9 cellular contexts compared by ENCODE assay signal in genomic region chr20:63846128-63846771, GRCh38. TPM values are rescaled to one million over a fixed set of nuclear protein-coding genes. Genes with fewer than 3 reads are reported as not detected.
DNase-seq lines count a peak whose midpoint lies in the region; ATAC-seq and TF ChIP-seq lines count a peak whose summit lies in the region.
"Had no signal": no experiment of that assay in that cellular context is flagged by ENCODE, and none has a peak within 500 bp of the region (broad histone marks: within the 10 kb centered on the region; RNA-seq: fewer than 3 reads in every experiment).

No MANE protein-coding gene starts in this region.

- no peak overlapping the region for H3K4me2 ChIP-seq in IMR-90 (ENCODE audit: low read depth, low read length)

- in situ Hi-C loops in IMR-90 (cut with MboI; ENCODE audit: low sequenced_read_pairs): no loop called here

- no peak overlapping the region for H2BK5ac ChIP-seq in IMR-90 (ENCODE audit: low read depth, low read length, poor library complexity, severe bottlenecking)

- dilution Hi-C loops in IMR-90 (cut with HindIII; ENCODE audit: low sequenced_read_pairs, unreplicated experiment): no loop called here

- peak overlapping the region; percentile 15; the same call in 1 of the 2 replicates for H2AK5ac ChIP-seq in IMR-90 (ENCODE audit: low read depth, low read length)

- H4K91ac ChIP-seq in IMR-90 (ENCODE audit: insufficient read depth, low read depth, low read length): no peak overlapping the region

- no peak overlapping the region for H3K56ac ChIP-seq in IMR-90 (ENCODE audit: extremely low read depth, insufficient read depth, low read length)

- BruUV-seq in IMR-90 (replicated peaks; lab: Mats Ljungman, UMichigan): no TSS peak

- 0 out of 2 replicates have a peak overlapping the region, but pooled peaks have one; percentile 40 for H2BK120ac ChIP-seq in IMR-90 (ENCODE audit: low read depth, low read length)

- H4K5ac ChIP-seq in IMR-90 (ENCODE audit: low read depth, low read length): peak overlapping the region; percentile 30; the same call in 1 of the 2 replicates

- CTCF ChIA-PET in IMR-90 (lab: Yijun Ruan, JAX): no interaction called here

- TF ChIP-seq POLR2A in IMR-90 (IDR thresholded peaks at IDR 0.05; ENCODE audit: low read depth, low read length): no peak

- TF ChIP-seq RAD21 in IMR-90 (IDR thresholded peaks at IDR 0.05; ENCODE audit: low read length): no peak

- intact Hi-C loops in IMR-90 (cut with micrococcal nuclease) (no loop called here), mucosa of descending colon (cut with DNase I, micrococcal nuclease) (no loop called here)

- 0 out of 2 replicates have a peak, but pooled peaks cover 5% of the 10 kb centered on the region for H3K9me1 ChIP-seq in IMR-90 (ENCODE audit: insufficient read depth, low read length)

- no peaks in the 10 kb centered on the region for H4K20me1 ChIP-seq in IMR-90 (ENCODE audit: insufficient read depth, low read length)

- no peak overlapping the region for H2BK20ac ChIP-seq in IMR-90 (ENCODE audit: low read depth, low read length)

- H2AK9ac ChIP-seq in IMR-90 (replicated peaks; ENCODE audit: low read depth, low read length, poor library complexity): peak overlapping the region; percentile 91

- H2BK15ac ChIP-seq in IMR-90 (ENCODE audit: low read depth, low read length): no peak overlapping the region

- H3K18ac ChIP-seq in IMR-90 (ENCODE audit: low read depth, low read length): no peak overlapping the region

- H3K14ac ChIP-seq in IMR-90 (replicated peaks; ENCODE audit: low read depth, low read length): peak overlapping the region; percentile 21; the same call in 1 of the 2 replicates

- peak; percentile 81 for ATAC-seq in IMR-90 (ENCODE audit: low read depth)
- peak; percentile 11 for ATAC-seq in mucosa of descending colon

- H3K23ac ChIP-seq in IMR-90 (ENCODE audit: low read depth, low read length): no peak overlapping the region

- H3K4me1 ChIP-seq in BE2C: peaks cover 11% of the 10 kb centered on the region
- H3K4me1 ChIP-seq in IMR-90 (ENCODE audit: control insufficient read depth, insufficient read depth, low read length): peaks cover 8% of the 10 kb centered on the region
- peaks cover 0 to 6% of the 10 kb centered on the region in 2 donors for H3K4me1 ChIP-seq in duodenal mucosa (ENCODE audit: control insufficient read depth in 1 of 2, insufficient read depth in 2 of 2, low read length in 2 of 2)
- H3K4me1 ChIP-seq in mucosa of descending colon (ENCODE audit: low read depth): no peaks in the 10 kb centered on the region

- POLR2A ChIA-PET in IMR-90 (lab: Charles Lee; ENCODE audit: unreplicated experiment): no interaction called here

- H3K36me3 ChIP-seq in BE2C (no peaks in the 10 kb centered on the region), IMR-90 (ENCODE audit: control insufficient read depth, insufficient read depth, low read length) (no peaks in the 10 kb centered on the region), duodenal mucosa (ENCODE audit: control insufficient read depth in 1 of 2, insufficient read depth in 2 of 2, low read length in 2 of 2) (no peaks in the 10 kb centered on the region), mucosa of descending colon (ENCODE audit: low read depth) (no peaks in the 10 kb centered on the region)

- H3K4ac ChIP-seq in IMR-90 (ENCODE audit: low read depth, low read length): peak overlapping the region; percentile 35

- peak overlapping the region; percentile 38 for H3K4me3 ChIP-seq in BE2C (ENCODE audit: low read depth, low read length)
- no peak overlapping the region for H3K4me3 ChIP-seq in IMR-90 (ENCODE audit: insufficient read depth, low read depth, low read length)
- H3K4me3 ChIP-seq in duodenal mucosa (ENCODE audit: low read depth in 1 of 2, low read length in 2 of 2): no peak overlapping the region
- no peak overlapping the region for H3K4me3 ChIP-seq in mucosa of descending colon

- H3K27me3 ChIP-seq in BE2C: no peaks in the 10 kb centered on the region
- peaks cover 6% of the 10 kb centered on the region for H3K27me3 ChIP-seq in IMR-90 (ENCODE audit: control insufficient read depth, insufficient read depth, low read length)
- H3K27me3 ChIP-seq in duodenal mucosa (ENCODE audit: control insufficient read depth in 1 of 2, insufficient read depth in 2 of 2, low read length in 2 of 2): peaks cover 27 to 32% of the 10 kb centered on the region in 2 donors

- H3K27ac ChIP-seq in IMR-90 (ENCODE audit: insufficient read depth, low read length): no peak overlapping the region
- peak overlapping the region; percentile 20 for H3K27ac ChIP-seq in duodenal mucosa (ENCODE audit: low read depth, low read length)
- H3K27ac ChIP-seq: epithelial cell of prostate had no signal

- H2AFZ ChIP-seq in IMR-90 (replicated peaks; ENCODE audit: low read length, poor library complexity): peak overlapping the region; percentile 91

- 18% methylated on average over 8 of the region's 24 CpGs; no CpG with 5 or more reads in 1 of the 2 experiments for WGBS in IMR-90 (ENCODE audit: extremely low coverage in 2 of 2, insufficient read length in 1 of 2), 2 experiments

- no peaks in the 10 kb centered on the region for H3K9me3 ChIP-seq in BE2C
- H3K9me3 ChIP-seq in IMR-90 (ENCODE audit: control insufficient read depth, insufficient read depth, low read length): no peaks in the 10 kb centered on the region
- H3K9me3 ChIP-seq in duodenal mucosa (ENCODE audit: control insufficient read depth in 1 of 2, low read length in 2 of 2): peaks cover 0 to 2% of the 10 kb centered on the region in 2 donors
- H3K9me3 ChIP-seq in mucosa of descending colon: no peaks in the 10 kb centered on the region

- H4K8ac ChIP-seq in IMR-90 (ENCODE audit: low read depth in 2 of 2, low read length in 2 of 2): peak overlapping the region in 1 of 2 experiments; percentile 24; a peak in 1 of 4 replicates

- H3K79me1 ChIP-seq in IMR-90 (ENCODE audit: low read depth in 1 of 2, low read length in 2 of 2): no peaks in the 10 kb centered on the region

- no peak for TF ChIP-seq CTCF in BE2C (IDR thresholded peaks at IDR 0.05; ENCODE audit: low read depth, low read length)
- TF ChIP-seq CTCF in IMR-90 (conservative IDR thresholded peaks at IDR 0.05; ENCODE audit: low read depth, low read length): no peak
- TF ChIP-seq CTCF in mucosa of descending colon (IDR thresholded peaks at IDR 0.05): no peak

- H3K9ac ChIP-seq in IMR-90 (ENCODE audit: low read depth, low read length): no peak overlapping the region
- no peak overlapping the region for H3K9ac ChIP-seq in duodenal mucosa (ENCODE audit: low read depth in 1 of 2, low read length in 2 of 2)

- DNase-seq in BE2C (peak; percentile 54), IMR-90 (no peak), mucosa of descending colon (peak in 1 of 3 donors; percentile 39), NCI-H1105 treated with DMSO at 0.1 percent for 48 hours (lab: John Stamatoyannopoulos, UW) (no peak), NCI-H510A treated with DMSO at 0.1 percent for 48 hours (lab: John Stamatoyannopoulos, UW) (no peak), DMS114 treated with DMSO at 0.1 percent for 48 hours (lab: John Stamatoyannopoulos, UW; ENCODE audit: unreplicated experiment) (no peak), NCI-H2029 treated with DMSO at 0.1 percent for 48 hours (lab: John Stamatoyannopoulos, UW) (no peak)

TF ChIP-seq in IMR-90, 13 proteins besides CTCF, POLR2A, EP300 and RAD21 (continues in another document):
- TF ChIP-seq RFX5 (IDR thresholded peaks at IDR 0.05; ENCODE audit: low read depth, low read length) (no peak), MAFK (IDR thresholded peaks at IDR 0.05; ENCODE audit: low read depth, low read length) (no peak), ELK1 (IDR thresholded peaks at IDR 0.05; ENCODE audit: borderline replicate concordance, low read depth, low read length) (no peak), BHLHE40 (IDR thresholded peaks at IDR 0.05; ENCODE audit: low read depth, low read length) (no peak), MAZ (IDR thresholded peaks at IDR 0.05; ENCODE audit: borderline replicate concordance, low read depth, low read length) (no peak), MXI1 (IDR thresholded peaks at IDR 0.05; ENCODE audit: borderline replicate concordance, low read depth, low read length) (no peak), CEBPB (IDR thresholded peaks at IDR 0.05; ENCODE audit: low read depth, low read length) (no peak)

RNA-seq across cellular contexts. Expression of gene ABHD16B, which starts 15.0 kb away (rescaled TPM):
- polyA plus RNA-seq in BE2C (2012; ENCODE audit: insufficient read depth, insufficient read length, low read depth): 9.8 TPM
- total RNA-seq in IMR-90 (2012; rRNA removed): not detected in 2 replicates
- 0.05 TPM in 1 of 2 replicates, not detected in the other for polyA plus RNA-seq in IMR-90 (2012; rRNA removed)
- polyA plus RNA-seq in IMR-90 (2012; cell fraction: cytosol; rRNA removed): not detected in 2 replicates
- not detected in 2 replicates for polyA plus RNA-seq in IMR-90 (2012; cell fraction: nucleus; rRNA removed; ENCODE audit: low replicate concordance)
- not detected for total RNA-seq in mucosa of descending colon

RNA-seq across cellular contexts. Expression of gene ZBTB46, which starts 15.2 kb away (rescaled TPM):
- polyA plus RNA-seq in BE2C (2012; ENCODE audit: insufficient read depth, insufficient read length, low read depth): 3.7 TPM
- total RNA-seq in IMR-90 (2012; rRNA removed) (14.9 and 15.3 TPM in 2 replicates), mucosa of descending colon (1 to 10 TPM; 3.1 to 5.7 (median 3.3) TPM)
- polyA plus RNA-seq in IMR-90 (2012; rRNA removed): 4.2 and 4.3 TPM in 2 replicates
- 2.4 and 4.8 TPM in 2 replicates for polyA plus RNA-seq in IMR-90 (2012; cell fraction: cytosol; rRNA removed)
- 10.3 and 18.2 TPM in 2 replicates for polyA plus RNA-seq in IMR-90 (2012; cell fraction: nucleus; rRNA removed; ENCODE audit: low replicate concordance)

RNA-seq across cellular contexts. Expression of gene TPD52L2, which starts 18.8 kb away (rescaled TPM):
- 173 TPM for polyA plus RNA-seq in BE2C (2012; ENCODE audit: insufficient read depth, insufficient read length, low read depth)
- total RNA-seq in IMR-90 (2012; rRNA removed) (113 and 119 TPM in 2 replicates), mucosa of descending colon (10 to 100 TPM; 48.7 to 71.7 (median 55.7) TPM)
- polyA plus RNA-seq in IMR-90 (2012; rRNA removed): 189 and 191 TPM in 2 replicates
- polyA plus RNA-seq in IMR-90 (2012; cell fraction: cytosol; rRNA removed): 217 and 218 TPM in 2 replicates
- 189 and 198 TPM in 2 replicates for polyA plus RNA-seq in IMR-90 (2012; cell fraction: nucleus; rRNA removed; ENCODE audit: low replicate concordance)

RNA-seq across cellular contexts. Expression of gene DNAJC5, which starts 48.7 kb away (rescaled TPM):
- polyA plus RNA-seq in BE2C (2012; ENCODE audit: insufficient read depth, insufficient read length, low read depth): 67.9 TPM
- total RNA-seq in IMR-90 (2012; rRNA removed) (45.2 and 46.9 TPM in 2 replicates), mucosa of descending colon (10 to 100 TPM; 57.5 to 65.9 (median 65.4) TPM)
- 35.6 and 36.3 TPM in 2 replicates for polyA plus RNA-seq in IMR-90 (2012; rRNA removed)
- polyA plus RNA-seq in IMR-90 (2012; cell fraction: cytosol; rRNA removed): 34.5 and 45.2 TPM in 2 replicates
- 30.4 and 42.4 TPM in 2 replicates for polyA plus RNA-seq in IMR-90 (2012; cell fraction: nucleus; rRNA removed; ENCODE audit: low replicate concordance)
